ENCODE assay signal across 9 cellular contexts in the genomic region with DNA sequence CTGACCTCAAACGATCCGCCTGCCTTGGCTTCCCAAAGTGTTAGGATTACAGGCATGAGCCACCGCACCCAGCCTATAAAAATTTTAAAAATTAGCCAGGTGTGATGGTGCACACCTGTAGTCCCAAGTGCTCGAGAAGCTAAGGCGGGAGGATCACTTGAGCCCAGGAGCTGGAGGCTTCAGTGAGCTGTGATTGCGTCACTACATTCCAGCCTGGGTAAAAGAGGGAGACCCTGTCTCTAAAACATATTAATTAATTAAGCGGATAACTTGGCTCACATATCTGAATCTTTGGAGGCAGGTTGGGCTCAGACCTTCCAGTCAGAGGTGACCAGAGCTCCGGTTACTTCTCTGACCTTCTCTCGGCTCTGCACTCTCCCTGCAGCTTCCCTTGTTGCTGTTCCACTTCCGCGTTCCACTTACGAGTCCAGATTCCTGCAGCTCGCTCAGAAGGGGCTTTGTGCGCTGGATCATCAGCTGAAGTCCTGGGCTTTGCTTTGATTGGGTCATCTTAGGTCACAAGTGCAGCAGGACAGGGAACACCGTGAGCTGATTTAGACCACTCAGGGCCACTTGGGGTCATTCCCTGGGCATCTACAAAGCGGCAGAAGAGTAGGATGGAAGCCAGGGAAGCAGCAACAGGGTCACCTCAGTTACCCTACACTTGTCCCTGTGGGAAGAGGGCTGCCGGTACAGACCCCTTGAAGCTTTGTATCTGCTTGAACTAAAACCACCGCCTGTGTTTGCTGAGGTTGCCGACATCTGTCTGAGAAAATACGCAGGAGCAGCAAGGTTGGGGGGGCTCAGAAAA. TPM values are rescaled to one million over a fixed set of nuclear protein-coding genes. Genes with fewer than 3 reads are reported as not detected.
DNase-seq lines count a peak whose midpoint lies in the region; ATAC-seq, FAIRE-seq and TF ChIP-seq lines count a peak whose summit lies in the region.
"Had no signal": no experiment of that assay in that cellular context is flagged by ENCODE, and none has a peak within 500 bp of the region (broad histone marks: within the 10 kb centered on the region; RNA-seq: fewer than 3 reads in every experiment).

No MANE protein-coding gene starts in this region.

- peaks cover 12% of the 10 kb centered on the region for H3K4me1 Mint-ChIP-seq in activated naive CD4-positive, alpha-beta T cell treated with anti-CD3 and anti-CD28 coated beads for 36 hours (ENCODE audit: low read depth)

- FAIRE-seq in GM12892 (lab: Jason Lieb, UNC) = no peak

- H3K27me3 Mint-ChIP-seq in activated naive CD4-positive, alpha-beta T cell treated with anti-CD3 and anti-CD28 coated beads for 36 hours (ENCODE audit: low read depth) = no peaks in the 10 kb centered on the region

- peaks cover 14% of the 10 kb centered on the region for H3K4me1 ChIP-seq in adipocyte (ENCODE audit: control insufficient read depth, insufficient read depth, low read length)
- H3K4me1 ChIP-seq in tibial nerve = peaks cover 0 to 53% (median 8%) of the 10 kb centered on the region in 4 donors

- CTCF ChIA-PET in activated naive CD4-positive, alpha-beta T cell treated with anti-CD3 and anti-CD28 coated beads for 36 hours (lab: Charles Lee) = interaction anchor here (1.2 kb wide), 1 partner anchor 15 kb away, joined by 3 read pairs; no protein-coding TSS in a partner anchor

- H3K27ac Mint-ChIP-seq in activated naive CD4-positive, alpha-beta T cell treated with anti-CD3 and anti-CD28 coated beads for 36 hours = no peak overlapping the region

- 36 to 47% methylated on average over 20 of the region's 20 CpGs for WGBS in tibial nerve, 2 donors

- TF ChIP-seq POLR2A in tibial nerve (IDR thresholded peaks at IDR 0.05) (no peak), GM12892 (IDR thresholded peaks at IDR 0.05; ENCODE audit: low read depth, low read length) (no peak)

- no peaks in the 10 kb centered on the region for H3K27me3 ChIP-seq in adipocyte (replicated peaks; ENCODE audit: control insufficient read depth, insufficient read depth, low read length)
- no peaks in the 10 kb centered on the region for H3K27me3 ChIP-seq in tibial nerve

- intact Hi-C loops in activated naive CD4-positive, alpha-beta T cell treated with anti-CD3 and anti-CD28 coated beads for 36 hours (cut with micrococcal nuclease) = no loop called here

- peak overlapping the region in 3 of 4 donors; percentile 37 to 91 (median 89) for H3K27ac ChIP-seq in tibial nerve

- H3K36me3 Mint-ChIP-seq in activated naive CD4-positive, alpha-beta T cell treated with anti-CD3 and anti-CD28 coated beads for 36 hours (ENCODE audit: low read depth) = peaks cover 6% of the 10 kb centered on the region

- H3K4me3 ChIP-seq in adipocyte (ENCODE audit: low read length) (no peak overlapping the region), tibial nerve (peak overlapping the region in 1 of 4 donors; percentile 1)

- TF ChIP-seq EP300 in tibial nerve (IDR thresholded peaks at IDR 0.05) = no peak

- ATAC-seq in HG03039 (IDR thresholded peaks at IDR 0.05; ENCODE audit: unreplicated experiment) = no peak

- DNase-seq in activated naive CD4-positive, alpha-beta T cell treated with anti-CD3 and anti-CD28 coated beads for 36 hours = no peak
- DNase-seq in activated naive CD4-positive, alpha-beta T cell (lab: John Stamatoyannopoulos, UW) = no peak
- peak; percentile 45 for DNase-seq in adipocyte (ENCODE audit: low read depth)
- peak; percentile 92 for DNase-seq in left kidney (ENCODE audit: low read depth, low spot score)
- no peak for DNase-seq in tibial nerve (ENCODE audit: low spot score in 2 of 2)
- no peak for DNase-seq in stimulated activated CD4-positive, alpha-beta T cell treated with anti-CD3 and anti-CD28 coated beads, Interleukin-4, amount 100 ng/mL, for 4 hours
- no peak for DNase-seq in GM12892 (ENCODE audit: insufficient read length)
- DNase-seq: stimulated activated CD4-positive, alpha-beta T cell treated with anti-CD3 and anti-CD28 coated beads, Interleukin-15, amount 100 ng/mL, for 24 hours had no signal

- peaks cover 5% of the 10 kb centered on the region for H3K36me3 ChIP-seq in adipocyte (ENCODE audit: control insufficient read depth, insufficient read depth, low read length, severe bottlenecking)
- peaks cover 0 to 27% (median 3%) of the 10 kb centered on the region in 3 donors for H3K36me3 ChIP-seq in tibial nerve

- no peaks in the 10 kb centered on the region for H3K9me3 Mint-ChIP-seq in activated naive CD4-positive, alpha-beta T cell treated with anti-CD3 and anti-CD28 coated beads for 36 hours

- peak overlapping the region; percentile 61 for H3K4me3 Mint-ChIP-seq in activated naive CD4-positive, alpha-beta T cell treated with anti-CD3 and anti-CD28 coated beads for 36 hours

- no peak for TF ChIP-seq CTCF in tibial nerve (IDR thresholded peaks at IDR 0.05)

- H3K9me3 ChIP-seq in adipocyte (ENCODE audit: control insufficient read depth, low read length) = no peaks in the 10 kb centered on the region
- no peaks in the 10 kb centered on the region for H3K9me3 ChIP-seq in tibial nerve

- H3K9ac ChIP-seq in adipocyte (ENCODE audit: low read length) = no peak overlapping the region

RNA-seq across cellular contexts. Expression of gene ARPC1B, which starts 2.0 kb away (rescaled TPM):
- 100 to 1,000 TPM; 334 to 345 TPM for total RNA-seq in activated naive CD4-positive, alpha-beta T cell treated with anti-CD3 and anti-CD28 coated beads for 36 hours
- 100 to 1,000 TPM; 178 to 337 (median 306) TPM for total RNA-seq in tibial nerve
- 230 TPM for polyA plus RNA-seq in GM12892 (2012; ENCODE audit: missing spikeins)

RNA-seq across cellular contexts. Expression of gene PDAP1, which starts 35.9 kb away (rescaled TPM):
- 100 to 1,000 TPM; 169 to 194 TPM for total RNA-seq in activated naive CD4-positive, alpha-beta T cell treated with anti-CD3 and anti-CD28 coated beads for 36 hours
- total RNA-seq in tibial nerve = 100 to 1,000 TPM in 1 of 4 donors, 10 to 100 TPM in 3; 65.4 to 107 (median 68.8) TPM
- polyA plus RNA-seq in GM12892 (2012; ENCODE audit: missing spikeins) = 108 TPM

RNA-seq across cellular contexts. Expression of gene BUD31, which starts 36.3 kb away (rescaled TPM):
- total RNA-seq in activated naive CD4-positive, alpha-beta T cell treated with anti-CD3 and anti-CD28 coated beads for 36 hours = 100 to 1,000 TPM; 160 to 176 TPM
- 10 to 100 TPM; 55.9 to 87.3 (median 75.8) TPM for total RNA-seq in tibial nerve
- 130 TPM for polyA plus RNA-seq in GM12892 (2012; ENCODE audit: missing spikeins)

RNA-seq across cellular contexts. Expression of gene ARPC1A, which starts 46.8 kb away (rescaled TPM):
- 10 to 100 TPM; 41.5 to 47.7 TPM for total RNA-seq in activated naive CD4-positive, alpha-beta T cell treated with anti-CD3 and anti-CD28 coated beads for 36 hours
- total RNA-seq in tibial nerve = 100 to 1,000 TPM in 3 of 4 donors, 10 to 100 TPM in 1; 92.2 to 151 (median 118) TPM
- 57.4 TPM for polyA plus RNA-seq in GM12892 (2012; ENCODE audit: missing spikeins)

Comparison
In these comparisons a context has a peak if more than half of its experiments do, and no peak if none do; other contexts are left out.
1. DNase-seq: peak in adipocyte (single experiment) and left kidney (single experiment); none in activated naive CD4-positive, alpha-beta T cell treated with anti-CD3 and anti-CD28 coated beads for 36 hours (single experiment), activated naive CD4-positive, alpha-beta T cell (0 of 4), tibial nerve (0 of 2), stimulated activated CD4-positive, alpha-beta T cell treated with anti-CD3 and anti-CD28 coated beads, Interleukin-4, amount 100 ng/mL, for 4 hours (0 of 2) and GM12892 (single experiment).